In genomic region chr3:51388286-51389029, GRCh38 we compare ENCODE assay signal across 9 cellular contexts. TPM values are rescaled to one million over a fixed set of nuclear protein-coding genes. Genes with fewer than 3 reads are reported as not detected.
DNase-seq lines count a peak whose midpoint lies in the region; ATAC-seq and TF ChIP-seq lines count a peak whose summit lies in the region.
"Had no signal": no experiment of that assay in that cellular context is flagged by ENCODE, and none has a peak within 500 bp of the region (broad histone marks: within the 10 kb centered on the region; RNA-seq: fewer than 3 reads in every experiment).

No MANE protein-coding gene starts in this region.

- no peak for ATAC-seq in activated CD8-positive, alpha-beta T cell treated with anti-CD3 and anti-CD28 coated beads for 36 hours
- ATAC-seq in left colon (peak; percentile 53), GM21360 (IDR thresholded peaks at IDR 0.05; ENCODE audit: unreplicated experiment) (no peak), sciatic nerve (no peak)

- H3K36me3 ChIP-seq in BE2C, result peaks cover 19% of the 10 kb centered on the region

- H3K9me3 Mint-ChIP-seq in activated CD8-positive, alpha-beta T cell treated with anti-CD3 and anti-CD28 coated beads for 36 hours, result no peaks in the 10 kb centered on the region

- H3K9me3 ChIP-seq in BE2C, result no peaks in the 10 kb centered on the region
- H3K9me3 ChIP-seq: thoracic aorta had no signal

- no peaks in the 10 kb centered on the region; the same call in 1 of the 2 replicates for H3K4me1 ChIP-seq in BE2C

- no peaks in the 10 kb centered on the region for H3K27me3 Mint-ChIP-seq in activated CD8-positive, alpha-beta T cell treated with anti-CD3 and anti-CD28 coated beads for 36 hours

- H3K4me3 Mint-ChIP-seq in activated CD8-positive, alpha-beta T cell treated with anti-CD3 and anti-CD28 coated beads for 36 hours, result peak overlapping the region; percentile 88

- CTCF ChIA-PET in activated CD8-positive, alpha-beta T cell treated with anti-CD3 and anti-CD28 coated beads for 36 hours (lab: Charles Lee), result interaction anchor here (0.5 to 4.1 kb wide), 10 partner anchors 10 to 772 kb away, joined by 3 to 23 read pairs (median 4); partner anchors contain the start of gene MAPKAPK3

- peak overlapping the region; percentile 49 for H3K27ac Mint-ChIP-seq in activated CD8-positive, alpha-beta T cell treated with anti-CD3 and anti-CD28 coated beads for 36 hours

- peaks cover 60% of the 10 kb centered on the region for H3K36me3 Mint-ChIP-seq in activated CD8-positive, alpha-beta T cell treated with anti-CD3 and anti-CD28 coated beads for 36 hours (ENCODE audit: low read depth)

- intact Hi-C loops in activated CD8-positive, alpha-beta T cell treated with anti-CD3 and anti-CD28 coated beads for 36 hours (cut with micrococcal nuclease), result loop anchor here (5.0 to 10.0 kb wide), 2 partner anchors 296 to 771 kb away; partner anchors contain the start of gene MAPKAPK3
- intact Hi-C loops in left colon (cut with DNase I, micrococcal nuclease), result loop anchor here in 1 of 2 donors (5.0 kb wide), 1 partner anchor 771 kb away; the partner anchor contains the start of gene MAPKAPK3
- intact Hi-C loops in sciatic nerve (cut with DNase I), result loop anchor here (10.0 kb wide), 1 partner anchor 764 kb away; no protein-coding TSS in a partner anchor

- H3K4me3 ChIP-seq in BE2C (ENCODE audit: low read depth, low read length), result no peak overlapping the region
- H3K4me3 ChIP-seq in HFF-Myc (replicated peaks; ENCODE audit: low read depth, low read length), result no peak overlapping the region
- H3K4me3 ChIP-seq: thoracic aorta had no signal

- POLR2A ChIA-PET in activated CD8-positive, alpha-beta T cell treated with anti-CD3 and anti-CD28 coated beads for 36 hours (lab: Charles Lee), result interaction anchor here (0.6 to 1.6 kb wide), 6 partner anchors 13 to 814 kb away, joined by 3 to 6 read pairs (median 3); no protein-coding TSS in a partner anchor

- DNase-seq in BE2C (peak; percentile 24), HFF-Myc (ENCODE audit: extremely low read depth, low read depth) (no peak), left colon (peak; percentile 74 to 87), sciatic nerve (ENCODE audit: low spot score) (no peak), T1000 (lab: John Stamatoyannopoulos, UW) (no peak), KG1 (lab: John Stamatoyannopoulos, UW) (no peak)
- no peak for DNase-seq in activated CD8-positive, alpha-beta T cell treated with anti-CD3 and anti-CD28 coated beads for 36 hours

- peak; percentile 50 for TF ChIP-seq CTCF in BE2C (IDR thresholded peaks at IDR 0.05; ENCODE audit: low read depth, low read length)
- TF ChIP-seq CTCF in HFF-Myc (IDR thresholded peaks at IDR 0.05; ENCODE audit: low read depth, low read length, missing control alignments), result peak; percentile 30
- TF ChIP-seq CTCF in activated CD8-positive, alpha-beta T cell treated with anti-CD3 and anti-CD28 coated beads for 36 hours (IDR thresholded peaks at IDR 0.05), result no peak

- H3K27me3 ChIP-seq in BE2C, result no peaks in the 10 kb centered on the region

- H3K4me1 Mint-ChIP-seq in activated CD8-positive, alpha-beta T cell treated with anti-CD3 and anti-CD28 coated beads for 36 hours (ENCODE audit: low read depth), result peaks cover 55% of the 10 kb centered on the region

RNA-seq across cellular contexts. Expression of gene RBM15B, which starts 2.6 kb away (rescaled TPM):
- 42.1 TPM for polyA plus RNA-seq in BE2C (2012; ENCODE audit: insufficient read depth, insufficient read length, low read depth)
- total RNA-seq in activated CD8-positive, alpha-beta T cell treated with anti-CD3 and anti-CD28 coated beads for 36 hours, result 10 to 100 TPM; 20.8 to 20.9 TPM
- total RNA-seq in left colon, result 10 to 100 TPM; 32.0 to 33.4 TPM
- 21.5 TPM for total RNA-seq in sciatic nerve

RNA-seq across cellular contexts. Expression of gene MANF, which starts 3.4 kb away (rescaled TPM):
- polyA plus RNA-seq in BE2C (2012; ENCODE audit: insufficient read depth, insufficient read length, low read depth), result 114 TPM
- total RNA-seq in activated CD8-positive, alpha-beta T cell treated with anti-CD3 and anti-CD28 coated beads for 36 hours, result 100 to 1,000 TPM; 107 to 109 TPM
- total RNA-seq in left colon, result 10 to 100 TPM; 62.7 to 83.4 TPM
- total RNA-seq in sciatic nerve, result 60.8 TPM

Comparison
In these comparisons a context has a peak if more than half of its experiments do, and no peak if none do; other contexts are left out.
1. DNase-seq: peak in BE2C (single experiment) and left colon (2 of 2); none in HFF-Myc (single experiment), activated CD8-positive, alpha-beta T cell treated with anti-CD3 and anti-CD28 coated beads for 36 hours (single experiment), sciatic nerve (single experiment), T1000 (single experiment) and KG1 (single experiment).